Comparison of ENCODE assay signal across 12 cellular contexts in the genomic region with DNA sequence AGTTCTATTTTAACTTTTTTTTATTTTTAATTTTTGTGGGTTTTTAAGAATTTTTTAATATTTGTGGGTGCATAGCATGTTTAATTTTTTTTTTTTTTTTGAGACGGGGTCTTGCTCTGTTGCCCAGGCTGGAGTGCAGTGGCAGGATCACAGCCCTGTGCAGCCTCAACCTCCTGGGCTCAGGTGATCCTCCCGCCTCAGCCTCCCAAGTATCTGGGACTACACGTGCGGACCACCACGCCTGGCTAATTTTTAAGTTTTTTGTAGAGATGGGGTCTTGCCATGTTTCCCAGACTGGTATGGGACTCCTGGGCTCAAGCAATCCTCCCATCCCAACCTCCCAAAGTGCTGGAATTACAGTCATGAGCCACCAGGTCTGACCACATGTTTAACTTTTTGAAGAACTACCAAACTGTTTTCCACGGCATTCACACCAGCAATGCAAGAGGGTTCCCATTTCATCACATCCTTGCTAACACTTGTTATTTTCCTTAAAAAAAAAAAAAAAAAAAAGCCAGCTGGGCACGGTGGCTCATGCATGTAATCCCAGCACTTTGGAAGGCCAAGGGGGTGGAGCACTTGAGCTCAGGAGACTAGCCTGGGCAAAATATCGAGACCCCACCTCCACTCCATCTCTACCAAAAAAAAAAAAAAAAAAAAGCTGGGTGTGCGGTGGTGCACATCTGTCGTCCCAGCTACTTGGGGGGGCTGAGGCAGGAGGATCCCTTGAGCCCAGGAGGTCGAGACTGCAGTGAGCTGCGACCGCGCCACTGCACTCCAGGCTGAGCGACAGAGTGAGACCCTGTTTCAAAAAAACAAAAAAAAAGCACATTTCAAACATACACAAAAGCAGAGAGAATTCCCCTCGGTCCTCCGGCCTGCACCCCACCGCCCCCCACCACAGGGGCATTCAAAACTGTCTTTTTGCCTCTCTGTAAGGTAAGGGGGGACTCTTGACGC. TPM values are rescaled to one million over a fixed set of nuclear protein-coding genes. Genes with fewer than 3 reads are reported as not detected.
DNase-seq lines count a peak whose midpoint lies in the region; ATAC-seq and TF ChIP-seq lines count a peak whose summit lies in the region.
"Had no signal": no experiment of that assay in that cellular context is flagged by ENCODE, and none has a peak within 500 bp of the region (broad histone marks: within the 10 kb centered on the region; RNA-seq: fewer than 3 reads in every experiment).

No MANE protein-coding gene starts in this region.

- ATAC-seq in gastroesophageal sphincter = peak; percentile 32
- no peak for ATAC-seq in stimulated activated naive CD8-positive, alpha-beta T cell treated with anti-CD3 and anti-CD28 coated beads, Interleukin-15, amount 100 ng/mL, for 72 hours
- ATAC-seq: activated T-helper 17 cell treated with anti-CD3 and anti-CD28 coated beads, Interleukin-2, amount 50 U/mL, for 72 hours had no signal

- no peaks in the 10 kb centered on the region for H3K9me3 Mint-ChIP-seq in stimulated activated naive CD8-positive, alpha-beta T cell treated with anti-CD3 and anti-CD28 coated beads, Interleukin-15, amount 100 ng/mL, for 72 hours
- H3K9me3 Mint-ChIP-seq: activated T-helper 17 cell treated with anti-CD3 and anti-CD28 coated beads, Interleukin-2, amount 50 U/mL, for 72 hours had no signal

- no peak overlapping the region for H3K4me3 Mint-ChIP-seq in stimulated activated naive CD8-positive, alpha-beta T cell treated with anti-CD3 and anti-CD28 coated beads, Interleukin-15, amount 100 ng/mL, for 72 hours
- H3K4me3 Mint-ChIP-seq: activated T-helper 17 cell treated with anti-CD3 and anti-CD28 coated beads, Interleukin-2, amount 50 U/mL, for 72 hours; B cell had no signal

- TF ChIP-seq CTCF in AG10803 (conservative IDR thresholded peaks at IDR 0.05; ENCODE audit: low read length) = no peak
- TF ChIP-seq CTCF in WERI-Rb-1 (IDR thresholded peaks at IDR 0.05; ENCODE audit: low read depth, low read length) = no peak
- TF ChIP-seq CTCF in gastroesophageal sphincter (IDR thresholded peaks at IDR 0.05) = no peak
- TF ChIP-seq CTCF in parathyroid adenoma (IDR thresholded peaks at IDR 0.05) = no peak

- peak; percentile 91 for DNase-seq in AG10803 (ENCODE audit: low read depth)
- no peak for DNase-seq in WERI-Rb-1
- no peak for DNase-seq in AG08395 (ENCODE audit: low spot score)
- DNase-seq in stimulated activated naive CD8-positive, alpha-beta T cell treated with anti-CD3 and anti-CD28 coated beads, Interleukin-15, amount 100 ng/mL, for 72 hours = no peak
- no peak for DNase-seq in T-helper 1 cell
- no peak for DNase-seq in activated gamma-delta T cell (lab: John Stamatoyannopoulos, UW)
- DNase-seq: NCI-H774; stimulated activated CD4-positive, alpha-beta T cell treated with anti-CD3 and anti-CD28 coated beads, Interleukin-4, amount 100 ng/mL, for 24 hours had no signal

- no peak overlapping the region for H3K9ac ChIP-seq in parathyroid adenoma

- no peak for TF ChIP-seq POLR2A in gastroesophageal sphincter (IDR thresholded peaks at IDR 0.05)

- peaks cover 31% of the 10 kb centered on the region for H3K36me3 ChIP-seq in WERI-Rb-1
- peaks cover 0 to 8% of the 10 kb centered on the region in 2 donors for H3K36me3 ChIP-seq in gastroesophageal sphincter
- no peaks in the 10 kb centered on the region for H3K36me3 ChIP-seq in parathyroid adenoma (ENCODE audit: control insufficient read depth, insufficient read depth, low read length)

- peak overlapping the region; percentile 51 for H2AFZ ChIP-seq in parathyroid adenoma

- H3K4me2 ChIP-seq in parathyroid adenoma (ENCODE audit: low read length) = peak overlapping the region; percentile 61

- H3K79me2 ChIP-seq in parathyroid adenoma = no peaks in the 10 kb centered on the region

- no peaks in the 10 kb centered on the region for H3K27me3 Mint-ChIP-seq in stimulated activated naive CD8-positive, alpha-beta T cell treated with anti-CD3 and anti-CD28 coated beads, Interleukin-15, amount 100 ng/mL, for 72 hours
- H3K27me3 Mint-ChIP-seq: activated T-helper 17 cell treated with anti-CD3 and anti-CD28 coated beads, Interleukin-2, amount 50 U/mL, for 72 hours; B cell had no signal

- H3K27me3 ChIP-seq in WERI-Rb-1 (ENCODE audit: insufficient read depth, low read depth, severe bottlenecking) = no peaks in the 10 kb centered on the region
- no peaks in the 10 kb centered on the region for H3K27me3 ChIP-seq in gastroesophageal sphincter
- no peaks in the 10 kb centered on the region for H3K27me3 ChIP-seq in parathyroid adenoma (ENCODE audit: control insufficient read depth, insufficient read depth, low read length)

- 60 to 67% methylated on average over 8 to 17 of the region's 19 CpGs for WGBS in gastroesophageal sphincter (ENCODE audit: low coverage in 1 of 2), 2 donors

- H3K27ac Mint-ChIP-seq in stimulated activated naive CD8-positive, alpha-beta T cell treated with anti-CD3 and anti-CD28 coated beads, Interleukin-15, amount 100 ng/mL, for 72 hours = no peak overlapping the region
- H3K27ac Mint-ChIP-seq: activated T-helper 17 cell treated with anti-CD3 and anti-CD28 coated beads, Interleukin-2, amount 50 U/mL, for 72 hours; B cell had no signal

- H3K27ac ChIP-seq in WERI-Rb-1 (0 out of 2 replicates have a peak overlapping the region, but pooled peaks have one; percentile 33), gastroesophageal sphincter (peak overlapping the region in 3 of 4 donors; percentile 71 to 82 (median 75)), parathyroid adenoma (no peak overlapping the region)

- peak overlapping the region; percentile 36 for H3K4me3 ChIP-seq in AG10803 (ENCODE audit: low read length)
- H3K4me3 ChIP-seq in WERI-Rb-1 (ENCODE audit: low read depth, low read length) = no peak overlapping the region
- peak overlapping the region in 1 of 2 donors; percentile 44 for H3K4me3 ChIP-seq in gastroesophageal sphincter
- peak overlapping the region; percentile 12 for H3K4me3 ChIP-seq in parathyroid adenoma (ENCODE audit: low read depth, low read length)

- H3K4me1 ChIP-seq in gastroesophageal sphincter (peaks cover 0 to 75% (median 31%) of the 10 kb centered on the region in 3 donors), parathyroid adenoma (peaks cover 4% of the 10 kb centered on the region)

- peaks cover 64% of the 10 kb centered on the region for H3K4me1 Mint-ChIP-seq in stimulated activated naive CD8-positive, alpha-beta T cell treated with anti-CD3 and anti-CD28 coated beads, Interleukin-15, amount 100 ng/mL, for 72 hours

- H3K9me3 ChIP-seq in WERI-Rb-1 (ENCODE audit: severe bottlenecking) (no peaks in the 10 kb centered on the region), gastroesophageal sphincter (no peaks in the 10 kb centered on the region), parathyroid adenoma (ENCODE audit: control insufficient read depth, low read length) (no peaks in the 10 kb centered on the region)

- TF ChIP-seq EP300 in gastroesophageal sphincter (IDR thresholded peaks at IDR 0.05) = no peak

RNA-seq across cellular contexts. Expression of a gene that starts 16.7 kb away (rescaled TPM):
- 10 to 100 TPM; 16.7 to 33.1 (median 20.3) TPM for total RNA-seq in gastroesophageal sphincter

RNA-seq across cellular contexts. Expression of a gene that starts 16.8 kb away (rescaled TPM):
- total RNA-seq in gastroesophageal sphincter = 100 to 1,000 TPM; 105 to 235 (median 208) TPM

RNA-seq across cellular contexts. Expression of a gene that starts 58.3 kb away (rescaled TPM):
- 10 to 100 TPM; 32.5 to 61.5 (median 39.5) TPM for total RNA-seq in gastroesophageal sphincter
